23 cellular contexts compared by ENCODE assay signal in the genomic region with DNA sequence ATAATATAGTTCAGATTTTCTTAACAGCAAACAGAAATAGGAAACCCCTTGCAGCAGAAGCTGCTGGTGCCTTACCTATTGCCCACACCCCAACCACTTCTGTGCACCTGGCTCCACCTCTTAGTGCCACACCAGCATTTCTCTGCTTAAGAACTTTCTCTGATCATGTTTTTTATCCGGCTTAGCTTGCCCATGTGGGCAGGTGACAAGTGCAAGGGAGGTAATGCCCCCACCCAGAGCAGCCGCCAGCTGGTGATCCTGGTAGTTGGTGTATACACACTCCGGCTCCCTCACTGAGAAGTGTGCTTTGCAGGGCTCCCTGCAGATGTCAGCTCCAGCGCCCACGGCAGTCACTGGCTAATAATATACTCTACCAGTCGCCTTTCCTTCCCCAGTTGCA.
DNase-seq lines count a peak whose midpoint lies in the region; ATAC-seq and TF ChIP-seq lines count a peak whose summit lies in the region.
"Had no signal": no experiment of that assay in that cellular context is flagged by ENCODE, and none has a peak within 500 bp of the region (broad histone marks: within the 10 kb centered on the region; RNA-seq: fewer than 3 reads in every experiment).

No MANE protein-coding gene starts in this region.

- no peak overlapping the region for H3K4me3 ChIP-seq in GM23338
- H3K4me3 ChIP-seq: K562, right atrium auricular region had no signal

- no peaks in the 10 kb centered on the region for H3K36me3 Mint-ChIP-seq in CD4-positive, alpha-beta T cell (ENCODE audit: low read depth)
- no peaks in the 10 kb centered on the region for H3K36me3 Mint-ChIP-seq in GM23338 (ENCODE audit: low read depth)
- H3K36me3 Mint-ChIP-seq in T-helper 17 cell (ENCODE audit: low read depth): no peaks in the 10 kb centered on the region
- H3K36me3 Mint-ChIP-seq: WTC11 had no signal

- H3K4me3 Mint-ChIP-seq in CD4-positive, alpha-beta T cell: no peak overlapping the region
- no peak overlapping the region for H3K4me3 Mint-ChIP-seq in GM23338
- no peak overlapping the region for H3K4me3 Mint-ChIP-seq in T-helper 17 cell
- H3K4me3 Mint-ChIP-seq: central memory CD8-positive, alpha-beta T cell; WTC11 had no signal

- intact Hi-C loops in CD4-positive, alpha-beta T cell (cut with DNase I, micrococcal nuclease): no loop called here

- CTCF ChIA-PET in CD4-positive, alpha-beta T cell (lab: Charles Lee): interaction anchor here (1.3 kb wide), 1 partner anchor 8 kb away, joined by 3 read pairs; no protein-coding TSS in a partner anchor

- peak overlapping the region; percentile 56; the same call in 1 of the 2 replicates for H2AFZ ChIP-seq in GM23338
- H2AFZ ChIP-seq: parathyroid adenoma had no signal

- POLR2A ChIA-PET in CD4-positive, alpha-beta T cell (lab: Charles Lee): no interaction called here

- no peak overlapping the region for H3K27ac ChIP-seq in CD4-positive, alpha-beta T cell (ENCODE audit: low read depth, low read length)
- H3K27ac ChIP-seq in GM23338 (ENCODE audit: low read depth): no peak overlapping the region
- H3K27ac ChIP-seq: parathyroid adenoma, right atrium auricular region had no signal

- no peaks in the 10 kb centered on the region for H3K36me3 ChIP-seq in GM23338 (ENCODE audit: insufficient read depth)

- no peak for TF ChIP-seq CTCF in CD4-positive, alpha-beta T cell (IDR thresholded peaks at IDR 0.05)
- TF ChIP-seq CTCF in GM23338 (conservative IDR thresholded peaks at IDR 0.05; ENCODE audit: low read depth in 2 of 2): no peak

- DNase-seq in CD4-positive, alpha-beta T cell: peak in 2 of 10 experiments; percentile 4 to 13
- DNase-seq in GM23338 (ENCODE audit: low spot score) (no peak), NCI-H345 treated with DMSO at 0.1 percent for 48 hours (lab: John Stamatoyannopoulos, UW; ENCODE audit: unreplicated experiment) (peak; percentile 38), T-helper 17 cell (no peak), NCI-H226 (no peak), AG08395 (ENCODE audit: low spot score) (no peak)
- DNase-seq: activated CD4-positive, alpha-beta T cell treated with anti-CD3 and anti-CD28 coated beads, Interleukin-2, amount 50 U/mL, for 48 hours; activated effector memory CD4-positive, alpha-beta T cell treated with Interleukin-2 at 50 U/mL for 16 hours; DMS53; GDM1; left ventricle myocardium superior; midbrain; NCI-H187; NCI-H774; Right ventricle myocardium superior; stimulated activated naive CD8-positive, alpha-beta T cell treated with anti-CD3 and anti-CD28 coated beads, Interleukin-15, Interleukin-2, amounts not matched to agents 100 U/mL and 50 U/mL, for 24 hours; T-helper 9 cell had no signal

- H3K79me2 ChIP-seq in GM23338 (replicated peaks; ENCODE audit: insufficient read depth): no peaks in the 10 kb centered on the region
- H3K79me2 ChIP-seq: parathyroid adenoma had no signal

- ATAC-seq in CD4-positive, alpha-beta T cell (ENCODE audit: poor library complexity): peak; percentile 43
- ATAC-seq in GM23338: no peak
- no peak for ATAC-seq in T-helper 17 cell
- ATAC-seq in HG03565 (IDR thresholded peaks at IDR 0.05; ENCODE audit: unreplicated experiment): no peak
- ATAC-seq: K562; left ventricle myocardium superior; stimulated activated naive CD8-positive, alpha-beta T cell treated with anti-CD3 and anti-CD28 coated beads, Interleukin-15, Interleukin-2, amounts not matched to agents 100 U/mL and 50 U/mL, for 24 hours; WTC11 had no signal

- H3K4me1 Mint-ChIP-seq in CD4-positive, alpha-beta T cell (ENCODE audit: low read depth): peaks cover 17% of the 10 kb centered on the region
- H3K4me1 Mint-ChIP-seq in GM23338 (peaks cover 6% of the 10 kb centered on the region; the same call in 2 of the 3 replicates), T-helper 17 cell (peaks cover 2% of the 10 kb centered on the region)
- H3K4me1 Mint-ChIP-seq: central memory CD8-positive, alpha-beta T cell had no signal

- no peaks in the 10 kb centered on the region for H4K20me1 ChIP-seq in GM23338 (replicated peaks; ENCODE audit: insufficient read depth)

- H3K4me2 ChIP-seq in GM23338: no peak overlapping the region

- H3K27ac Mint-ChIP-seq in CD4-positive, alpha-beta T cell: no peak overlapping the region
- H3K27ac Mint-ChIP-seq in GM23338 (no peak overlapping the region), T-helper 17 cell (peak overlapping the region; percentile 14)
- H3K27ac Mint-ChIP-seq: WTC11 had no signal

- no peaks in the 10 kb centered on the region for H3K9me3 ChIP-seq in CD4-positive, alpha-beta T cell (ENCODE audit: control insufficient read depth, low read length)
- H3K9me3 ChIP-seq in T-helper 17 cell (ENCODE audit: control insufficient read depth, low read length, poor library complexity, severe bottlenecking): no peaks in the 10 kb centered on the region
- H3K9me3 ChIP-seq: right atrium auricular region had no signal

- no peaks in the 10 kb centered on the region for H3K9me3 Mint-ChIP-seq in CD4-positive, alpha-beta T cell
- H3K9me3 Mint-ChIP-seq in GM23338: no peaks in the 10 kb centered on the region
- H3K9me3 Mint-ChIP-seq: central memory CD8-positive, alpha-beta T cell; WTC11 had no signal

- no peaks in the 10 kb centered on the region for H3K27me3 Mint-ChIP-seq in CD4-positive, alpha-beta T cell
- H3K27me3 Mint-ChIP-seq in GM23338 (ENCODE audit: insufficient read depth, low read depth, poor library complexity) (peaks cover 3% of the 10 kb centered on the region), T-helper 17 cell (peaks cover 12% of the 10 kb centered on the region)

- H3K4me1 ChIP-seq in GM23338 (ENCODE audit: insufficient read depth): no peaks in the 10 kb centered on the region
- H3K4me1 ChIP-seq: parathyroid adenoma, right atrium auricular region had no signal

- no peaks in the 10 kb centered on the region for H3K27me3 ChIP-seq in CD4-positive, alpha-beta T cell (ENCODE audit: control insufficient read depth, insufficient read depth, low read length)
- H3K27me3 ChIP-seq in GM23338 (ENCODE audit: insufficient read depth): no peaks in the 10 kb centered on the region
- H3K27me3 ChIP-seq: right atrium auricular region had no signal

- H3K9me2 ChIP-seq in GM23338 (ENCODE audit: insufficient read depth): peaks cover 7% of the 10 kb centered on the region; the same call in 1 of the 2 replicates

- H3F3A ChIP-seq in GM23338 (replicated peaks; ENCODE audit: low read depth): no peaks in the 10 kb centered on the region

TF ChIP-seq in GM23338, 12 proteins besides CTCF, POLR2A, EP300 and RAD21 (continues in another document):
- no peak for TF ChIP-seq EZH2 (IDR thresholded peaks at IDR 0.05; ENCODE audit: low read depth, unreplicated experiment)
- TF ChIP-seq EZH2phosphoT487 (IDR thresholded peaks at IDR 0.05; ENCODE audit: unreplicated experiment): no peak
- no peak for TF ChIP-seq NANOG (IDR thresholded peaks at IDR 0.05; ENCODE audit: borderline replicate concordance)
- no peak for TF ChIP-seq CREB1 (CRISPR knock-in tag; IDR thresholded peaks at IDR 0.05; ENCODE audit: low read depth)
- TF ChIP-seq STAT1 (IDR thresholded peaks at IDR 0.05; ENCODE audit: unreplicated experiment): no peak
